ENCODE assay signal across 20 cellular contexts in the genomic region with DNA sequence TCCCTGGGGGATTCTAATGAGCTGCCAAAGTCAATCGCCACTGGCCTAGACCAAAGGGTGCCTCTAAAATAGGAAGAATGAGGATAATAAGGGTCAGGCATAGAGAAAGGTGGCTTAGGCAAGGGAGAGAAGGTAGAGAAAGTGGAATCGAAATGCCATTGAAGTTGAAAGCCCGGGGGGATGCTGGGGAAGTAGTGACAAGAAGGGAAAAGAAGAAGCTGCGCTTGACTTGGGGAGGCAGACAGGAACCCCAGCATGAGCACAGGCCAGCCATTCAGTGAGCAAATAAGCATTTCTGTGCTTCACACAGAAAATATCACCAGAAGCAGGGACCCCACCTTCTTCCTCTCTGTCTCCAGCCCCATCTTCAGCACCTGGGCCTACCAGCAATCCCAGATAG. TPM values are rescaled to one million over a fixed set of nuclear protein-coding genes. Genes with fewer than 3 reads are reported as not detected.
DNase-seq lines count a peak whose midpoint lies in the region; ATAC-seq and TF ChIP-seq lines count a peak whose summit lies in the region.
"Had no signal": no experiment of that assay in that cellular context is flagged by ENCODE, and none has a peak within 500 bp of the region (broad histone marks: within the 10 kb centered on the region; RNA-seq: fewer than 3 reads in every experiment).

No MANE protein-coding gene starts in this region.

- peak overlapping the region; percentile 99 for H3K27ac Mint-ChIP-seq in CD8-positive, alpha-beta T cell
- peak overlapping the region; percentile 96 to 98 for H3K27ac Mint-ChIP-seq in T-cell
- H3K27ac Mint-ChIP-seq in activated naive CD8-positive, alpha-beta T cell treated with anti-CD3 and anti-CD28 coated beads, Interleukin-2, amount 10 ng/mL, durations not matched to agents 7 days and 5 days: peak overlapping the region; percentile 97
- H3K27ac Mint-ChIP-seq in natural killer cell treated with Interleukin-12 subunit alpha and Interleukin-12 subunit beta and Interleukin-15 and Interleukin-18, amount 100 ng/mL, for 72 hours: peak overlapping the region; percentile 98 to 99
- H3K27ac Mint-ChIP-seq in stimulated activated memory B cell treated with anti-CD40 and anti-IgM and Interleukin-4, amounts not matched to agents 10 μg/mL and 1 μg/mL and 100 μg/mL, for 72 hours: no peak overlapping the region
- H3K27ac Mint-ChIP-seq: activated B cell treated with CpG ODN at 0.5 μM for 24 hours, memory B cell, neural progenitor cell had no signal

- H3K27ac ChIP-seq in CD8-positive, alpha-beta T cell (ENCODE audit: low read depth, low read length): peak overlapping the region; percentile 70
- no peak overlapping the region for H3K27ac ChIP-seq in right cardiac atrium (ENCODE audit: low read length)
- H3K27ac ChIP-seq: neural progenitor cell, thyroid gland had no signal

- peaks cover 36% of the 10 kb centered on the region for H3K4me1 ChIP-seq in CD8-positive, alpha-beta T cell (ENCODE audit: insufficient read depth, low read length)
- H3K4me1 ChIP-seq in right cardiac atrium (ENCODE audit: control insufficient read depth, insufficient read depth, low read length): no peaks in the 10 kb centered on the region
- H3K4me1 ChIP-seq: neural progenitor cell, thyroid gland had no signal

- H3K9me3 ChIP-seq in CD8-positive, alpha-beta T cell (ENCODE audit: low read length): no peaks in the 10 kb centered on the region
- no peaks in the 10 kb centered on the region for H3K9me3 ChIP-seq in right cardiac atrium (ENCODE audit: control insufficient read depth, low read length)
- H3K9me3 ChIP-seq: thyroid gland had no signal

- no peak for TF ChIP-seq CTCF in CD8-positive, alpha-beta T cell (IDR thresholded peaks at IDR 0.05)

- H3K27me3 ChIP-seq in CD8-positive, alpha-beta T cell (ENCODE audit: insufficient read depth, low read length): no peaks in the 10 kb centered on the region
- H3K27me3 ChIP-seq in right cardiac atrium (ENCODE audit: control insufficient read depth, insufficient read depth) (no peaks in the 10 kb centered on the region), H7 (ENCODE audit: control insufficient read depth, insufficient read depth, low read length) (no peaks in the 10 kb centered on the region)
- H3K27me3 ChIP-seq: neural progenitor cell, thyroid gland had no signal

- no peaks in the 10 kb centered on the region for H3K27me3 Mint-ChIP-seq in CD8-positive, alpha-beta T cell (ENCODE audit: low read depth)
- no peaks in the 10 kb centered on the region for H3K27me3 Mint-ChIP-seq in T-cell
- no peaks in the 10 kb centered on the region for H3K27me3 Mint-ChIP-seq in activated naive CD8-positive, alpha-beta T cell treated with anti-CD3 and anti-CD28 coated beads, Interleukin-2, amount 10 ng/mL, durations not matched to agents 7 days and 5 days
- H3K27me3 Mint-ChIP-seq in natural killer cell treated with Interleukin-12 subunit alpha and Interleukin-12 subunit beta and Interleukin-15 and Interleukin-18, amount 100 ng/mL, for 72 hours: no peaks in the 10 kb centered on the region
- peaks cover 24% of the 10 kb centered on the region for H3K27me3 Mint-ChIP-seq in stimulated activated memory B cell treated with anti-CD40 and anti-IgM and Interleukin-4, amounts not matched to agents 10 μg/mL and 1 μg/mL and 100 μg/mL, for 72 hours
- H3K27me3 Mint-ChIP-seq: activated B cell treated with CpG ODN at 0.5 μM for 24 hours, memory B cell had no signal

- CTCF ChIA-PET in CD8-positive, alpha-beta T cell (lab: Charles Lee): interaction anchor here (1.2 to 5.2 kb wide), 5 partner anchors 9 to 62 kb away, joined by 3 to 74 read pairs (median 13); no protein-coding TSS in a partner anchor
- CTCF ChIA-PET in T-cell (lab: Charles Lee): interaction anchor here (0.9 to 3.8 kb wide), 7 partner anchors 9 to 61 kb away, joined by 3 to 66 read pairs (median 3); no protein-coding TSS in a partner anchor

- peak; percentile 18 for ATAC-seq in CD8-positive, alpha-beta T cell
- ATAC-seq in T-cell (replicated peaks in 1 of 4): peak; percentile 16 to 42 (median 29)
- peak; percentile 4 for ATAC-seq in activated naive CD8-positive, alpha-beta T cell treated with anti-CD3 and anti-CD28 coated beads, Interleukin-2, amount 10 ng/mL, durations not matched to agents 7 days and 5 days (ENCODE audit: low read depth)
- peak; percentile 3 to 48 for ATAC-seq in natural killer cell treated with Interleukin-12 subunit alpha and Interleukin-12 subunit beta and Interleukin-15 and Interleukin-18, amount 100 ng/mL, for 72 hours
- ATAC-seq in right cardiac atrium: no peak
- no peak for ATAC-seq in stimulated activated memory B cell treated with anti-CD40 and anti-IgM and Interleukin-4, amounts not matched to agents 10 μg/mL and 1 μg/mL and 100 μg/mL, for 72 hours

- peak overlapping the region; percentile 84 for H3K4me3 ChIP-seq in CD8-positive, alpha-beta T cell (ENCODE audit: low read depth, low read length)
- H3K4me3 ChIP-seq in right cardiac atrium (ENCODE audit: low read length) (no peak overlapping the region), H7 (ENCODE audit: insufficient read depth, low read depth, low read length) (no peak overlapping the region)
- H3K4me3 ChIP-seq: neural progenitor cell, thyroid gland had no signal

- peaks cover 49% of the 10 kb centered on the region for H3K4me1 Mint-ChIP-seq in CD8-positive, alpha-beta T cell (ENCODE audit: low read depth)
- peaks cover 45 to 81% (median 48%) of the 10 kb centered on the region in 3 donors for H3K4me1 Mint-ChIP-seq in T-cell
- peaks cover 35% of the 10 kb centered on the region for H3K4me1 Mint-ChIP-seq in activated naive CD8-positive, alpha-beta T cell treated with anti-CD3 and anti-CD28 coated beads, Interleukin-2, amount 10 ng/mL, durations not matched to agents 7 days and 5 days
- peaks cover 48 to 50% of the 10 kb centered on the region in 2 donors for H3K4me1 Mint-ChIP-seq in natural killer cell treated with Interleukin-12 subunit alpha and Interleukin-12 subunit beta and Interleukin-15 and Interleukin-18, amount 100 ng/mL, for 72 hours (ENCODE audit: low read depth in 2 of 2)
- H3K4me1 Mint-ChIP-seq in stimulated activated memory B cell treated with anti-CD40 and anti-IgM and Interleukin-4, amounts not matched to agents 10 μg/mL and 1 μg/mL and 100 μg/mL, for 72 hours: peaks cover 6% of the 10 kb centered on the region
- H3K4me1 Mint-ChIP-seq: memory B cell, neural progenitor cell had no signal

- 84% methylated on average over 4 of the region's 4 CpGs for WGBS in right cardiac atrium

- peak overlapping the region; percentile 93 for H3K4me3 Mint-ChIP-seq in CD8-positive, alpha-beta T cell
- H3K4me3 Mint-ChIP-seq in T-cell: peak overlapping the region; percentile 96 to 100 (median 99)
- H3K4me3 Mint-ChIP-seq in activated naive CD8-positive, alpha-beta T cell treated with anti-CD3 and anti-CD28 coated beads, Interleukin-2, amount 10 ng/mL, durations not matched to agents 7 days and 5 days: peak overlapping the region; percentile 98
- peak overlapping the region; percentile 98 for H3K4me3 Mint-ChIP-seq in natural killer cell treated with Interleukin-12 subunit alpha and Interleukin-12 subunit beta and Interleukin-15 and Interleukin-18, amount 100 ng/mL, for 72 hours
- H3K4me3 Mint-ChIP-seq in stimulated activated memory B cell treated with anti-CD40 and anti-IgM and Interleukin-4, amounts not matched to agents 10 μg/mL and 1 μg/mL and 100 μg/mL, for 72 hours: no peak overlapping the region
- H3K4me3 Mint-ChIP-seq: activated B cell treated with CpG ODN at 0.5 μM for 24 hours, memory B cell, neural progenitor cell had no signal

- POLR2A ChIA-PET in CD8-positive, alpha-beta T cell (lab: Charles Lee): interaction anchor here (0.9 to 4.9 kb wide), 6 partner anchors 9 to 304 kb away, joined by 3 to 73 read pairs (median 30); partner anchors contain the start of gene TTF2
- POLR2A ChIA-PET in T-cell (lab: Charles Lee): interaction anchor here (0.6 to 3.8 kb wide), 6 partner anchors 9 to 304 kb away, joined by 3 to 51 read pairs (median 8); partner anchors contain the start of gene TTF2 (in 1 of the 2)
- POLR2A ChIA-PET in activated naive CD8-positive, alpha-beta T cell treated with anti-CD3 and anti-CD28 coated beads, Interleukin-2, amount 10 ng/mL, durations not matched to agents 7 days and 5 days (lab: Charles Lee): interaction anchor here (1.2 to 10.3 kb wide), 8 partner anchors 11 to 304 kb away, joined by 3 to 196 read pairs (median 14); partner anchors contain the start of gene TTF2

- DNase-seq in CD8-positive, alpha-beta T cell: no peak
- DNase-seq in T-cell: peak in 1 of 34 experiments; percentile 15
- DNase-seq in activated naive CD8-positive, alpha-beta T cell treated with anti-CD3 and anti-CD28 coated beads, Interleukin-2, amount 10 ng/mL, durations not matched to agents 7 days and 5 days: peak; percentile 35
- no peak for DNase-seq in natural killer cell treated with Interleukin-12 subunit alpha and Interleukin-12 subunit beta and Interleukin-15 and Interleukin-18, amount 100 ng/mL, for 72 hours (ENCODE audit: low spot score)
- no peak for DNase-seq in right cardiac atrium
- DNase-seq in amygdala (lab: John Stamatoyannopoulos, UW): no peak
- no peak for DNase-seq in H7
- DNase-seq: activated B cell treated with CpG ODN at 0.5 μM for 24 hours, cortex of kidney, erythroblast, GF-D8, glutamatergic neuron, GOT3, Kasumi-1, NCI-H1417, NCI-H345, thyroid gland had no signal

- peaks cover 12% of the 10 kb centered on the region for H3K36me3 ChIP-seq in CD8-positive, alpha-beta T cell (ENCODE audit: insufficient read depth, low read length)
- H3K36me3 ChIP-seq in H7 (replicated peaks; ENCODE audit: control insufficient read depth, insufficient read depth, low read length): no peaks in the 10 kb centered on the region
- H3K36me3 ChIP-seq: neural progenitor cell, thyroid gland had no signal

- peaks cover 46% of the 10 kb centered on the region for H3K36me3 Mint-ChIP-seq in CD8-positive, alpha-beta T cell
- peaks cover 41% of the 10 kb centered on the region for H3K36me3 Mint-ChIP-seq in T-cell
- H3K36me3 Mint-ChIP-seq in activated naive CD8-positive, alpha-beta T cell treated with anti-CD3 and anti-CD28 coated beads, Interleukin-2, amount 10 ng/mL, durations not matched to agents 7 days and 5 days: peaks cover 49% of the 10 kb centered on the region
- peaks cover 46% of the 10 kb centered on the region for H3K36me3 Mint-ChIP-seq in natural killer cell treated with Interleukin-12 subunit alpha and Interleukin-12 subunit beta and Interleukin-15 and Interleukin-18, amount 100 ng/mL, for 72 hours
- no peaks in the 10 kb centered on the region for H3K36me3 Mint-ChIP-seq in stimulated activated memory B cell treated with anti-CD40 and anti-IgM and Interleukin-4, amounts not matched to agents 10 μg/mL and 1 μg/mL and 100 μg/mL, for 72 hours
- H3K36me3 Mint-ChIP-seq: memory B cell, neural progenitor cell had no signal

- intact Hi-C loops in CD8-positive, alpha-beta T cell (cut with DNase I, micrococcal nuclease): loop anchor here (1.0 to 10.0 kb wide), 5 partner anchors 9 to 381 kb away; partner anchors contain the start of gene ATP1A1 (in 1 of the 2)
- intact Hi-C loops in right cardiac atrium (cut with DNase I): no loop called here

- H3K9me3 Mint-ChIP-seq in CD8-positive, alpha-beta T cell: no peaks in the 10 kb centered on the region
- no peaks in the 10 kb centered on the region for H3K9me3 Mint-ChIP-seq in T-cell
- no peaks in the 10 kb centered on the region for H3K9me3 Mint-ChIP-seq in activated naive CD8-positive, alpha-beta T cell treated with anti-CD3 and anti-CD28 coated beads, Interleukin-2, amount 10 ng/mL, durations not matched to agents 7 days and 5 days
- H3K9me3 Mint-ChIP-seq in natural killer cell treated with Interleukin-12 subunit alpha and Interleukin-12 subunit beta and Interleukin-15 and Interleukin-18, amount 100 ng/mL, for 72 hours: no peaks in the 10 kb centered on the region
- no peaks in the 10 kb centered on the region for H3K9me3 Mint-ChIP-seq in stimulated activated memory B cell treated with anti-CD40 and anti-IgM and Interleukin-4, amounts not matched to agents 10 μg/mL and 1 μg/mL and 100 μg/mL, for 72 hours
- H3K9me3 Mint-ChIP-seq: activated B cell treated with CpG ODN at 0.5 μM for 24 hours, memory B cell, neural progenitor cell had no signal

RNA-seq across cellular contexts. Expression of gene CD2, which starts 1.5 kb away (rescaled TPM):
- 100 to 1,000 TPM in 1 of 2 experiments, 10 to 100 TPM in 1; 97.8 to 102 TPM for total RNA-seq in CD8-positive, alpha-beta T cell
- total RNA-seq in T-cell: 100 to 1,000 TPM; 119 to 209 (median 158) TPM
- total RNA-seq in activated naive CD8-positive, alpha-beta T cell treated with anti-CD3 and anti-CD28 coated beads, Interleukin-2, amount 10 ng/mL, durations not matched to agents 7 days and 5 days: 100 to 1,000 TPM; 227 to 229 TPM
- 100 to 1,000 TPM in 1 of 2 donors, 10 to 100 TPM in 1; 71.4 to 140 TPM for total RNA-seq in natural killer cell treated with Interleukin-12 subunit alpha and Interleukin-12 subunit beta and Interleukin-15 and Interleukin-18, amount 100 ng/mL, for 72 hours
- total RNA-seq in right cardiac atrium: 1 to 10 TPM in 2 of 4 donors, under 1 TPM in 2; 0.92 to 2.6 (median 1.5) TPM
- polyA plus RNA-seq in right cardiac atrium: 0.59 TPM
- not detected in 2 replicates for total RNA-seq in H7 (2014; rRNA removed; shearing (Covaris generic))

Comparison
In these comparisons a context has a peak if more than half of its experiments do, and no peak if none do; other contexts are left out.
1. ATAC-seq: peak in CD8-positive, alpha-beta T cell (single experiment), T-cell (4 of 4), activated naive CD8-positive, alpha-beta T cell treated with anti-CD3 and anti-CD28 coated beads, Interleukin-2, amount 10 ng/mL, durations not matched to agents 7 days and 5 days (single experiment) and natural killer cell treated with Interleukin-12 subunit alpha and Interleukin-12 subunit beta and Interleukin-15 and Interleukin-18, amount 100 ng/mL, for 72 hours (2 of 2); none in right cardiac atrium (0 of 2) and stimulated activated memory B cell treated with anti-CD40 and anti-IgM and Interleukin-4, amounts not matched to agents 10 μg/mL and 1 μg/mL and 100 μg/mL, for 72 hours (single experiment).
2. RNA of gene CD2, which starts 1.5 kb away (total RNA-seq): 227 to 229 TPM in activated naive CD8-positive, alpha-beta T cell treated with anti-CD3 and anti-CD28 coated beads, Interleukin-2, amount 10 ng/mL, durations not matched to agents 7 days and 5 days, 119 to 209 TPM in T-cell, 71.4 to 140 TPM in natural killer cell treated with Interleukin-12 subunit alpha and Interleukin-12 subunit beta and Interleukin-15 and Interleukin-18, amount 100 ng/mL, for 72 hours and 97.8 to 102 TPM in CD8-positive, alpha-beta T cell; 0.92 to 2.6 TPM in right cardiac atrium and not detected in H7; every median in the first group is over 10 times any median in the second.
3. intact Hi-C loops: an anchor here in CD8-positive, alpha-beta T cell (1.0 to 10.0 kb wide); none called in right cardiac atrium.